10 cellular contexts compared by ENCODE assay signal in the genomic region with DNA sequence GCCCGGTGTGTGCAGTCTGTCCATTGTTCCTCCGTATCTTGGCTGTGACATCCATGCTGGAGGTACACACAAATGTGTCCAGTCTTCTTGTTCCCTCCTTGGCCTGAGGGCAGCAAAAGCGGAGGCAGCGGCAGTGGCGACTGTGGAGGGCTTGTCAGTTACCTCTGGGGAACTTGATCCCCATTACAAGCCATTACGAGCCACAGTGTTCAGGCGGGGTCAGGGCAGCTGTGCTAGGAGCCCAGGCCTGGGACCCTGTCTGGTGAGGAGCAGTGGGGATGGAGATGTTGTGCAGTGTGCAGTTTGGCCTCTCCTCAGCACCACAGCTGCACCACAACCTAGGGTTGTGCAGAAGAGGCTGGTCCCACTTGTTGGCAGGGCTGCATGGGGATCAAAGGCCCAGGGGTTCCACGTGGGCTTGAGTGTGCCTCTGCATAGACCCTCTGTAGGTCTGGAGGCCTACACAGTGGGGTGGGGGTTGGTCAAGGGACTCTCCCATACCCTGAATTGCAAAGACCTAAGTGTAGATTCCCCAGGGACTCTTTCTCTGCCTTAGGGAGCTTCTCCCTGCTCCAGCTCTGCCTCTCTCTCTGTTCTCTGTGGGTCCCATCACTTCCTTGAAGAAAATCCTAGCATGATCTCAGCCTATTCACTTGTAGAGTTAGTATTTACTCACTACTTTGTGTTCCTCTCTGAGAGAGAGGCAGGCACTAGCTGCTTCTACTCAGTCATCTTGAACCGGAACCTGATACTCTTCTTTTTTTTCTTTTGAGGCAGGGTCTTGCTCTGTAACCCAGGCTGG. TPM values are rescaled to one million over a fixed set of nuclear protein-coding genes. Genes with fewer than 3 reads are reported as not detected.
DNase-seq lines count a peak whose midpoint lies in the region; ATAC-seq and TF ChIP-seq lines count a peak whose summit lies in the region.
"Had no signal": no experiment of that assay in that cellular context is flagged by ENCODE, and none has a peak within 500 bp of the region (broad histone marks: within the 10 kb centered on the region; RNA-seq: fewer than 3 reads in every experiment).

No MANE protein-coding gene starts in this region.

- TF ChIP-seq EP300 in SK-N-SH (IDR thresholded peaks at IDR 0.05; ENCODE audit: borderline replicate concordance in 1 of 2, low read depth in 1 of 2, low read length in 1 of 2), result no peak

- 57% methylated on average over 8 of the region's 9 CpGs for WGBS in SK-N-SH (ENCODE audit: low lambda C conversion rate)

- H3K9me3 Mint-ChIP-seq in WTC11, result peaks cover 3% of the 10 kb centered on the region
- H3K9me3 Mint-ChIP-seq in stimulated activated effector memory CD8-positive, alpha-beta T cell treated with anti-CD3 and anti-CD28 coated beads, Interleukin-12 subunit alpha, Interleukin-12 subunit beta, amount 100 ng/mL, for 72 hours, result no peaks in the 10 kb centered on the region

- H3K4me3 ChIP-seq in SK-N-SH (ENCODE audit: low read depth in 2 of 2, low read length in 1 of 2) (no peak overlapping the region), iPS-15b (ENCODE audit: low read depth, low read length) (peak overlapping the region; percentile 87)

- POLR2A ChIA-PET in SK-N-SH (lab: Yijun Ruan, JAX), result no interaction called here
- POLR2A ChIA-PET in WTC11 (lab: Charles Lee), result no interaction called here

- peak; percentile 2 for DNase-seq in SK-N-SH
- no peak for DNase-seq in WTC11 (ENCODE audit: low spot score)
- no peak for DNase-seq in stimulated activated effector memory CD8-positive, alpha-beta T cell treated with anti-CD3 and anti-CD28 coated beads, Interleukin-12 subunit alpha, Interleukin-12 subunit beta, amount 100 ng/mL, for 72 hours (ENCODE audit: low spot score in 2 of 2)
- no peak for DNase-seq in stimulated activated CD4-positive, alpha-beta T cell treated with anti-CD3 and anti-CD28 coated beads, Interleukin-1b, Interleukin-23, amount 100 ng/mL, for 48 hours
- DNase-seq: NCI-H446 had no signal

- no peaks in the 10 kb centered on the region for H3K9me3 ChIP-seq in SK-N-SH
- no peaks in the 10 kb centered on the region for H3K9me3 ChIP-seq in iPS-15b (ENCODE audit: control insufficient read depth, insufficient read depth, low read length)

- no peak overlapping the region for H3K27ac ChIP-seq in SK-N-SH (ENCODE audit: low read depth in 2 of 2, low read length in 1 of 2)
- H3K27ac ChIP-seq: 22Rv1 had no signal

- H3K36me3 Mint-ChIP-seq in WTC11, result no peaks in the 10 kb centered on the region
- peaks cover 6% of the 10 kb centered on the region for H3K36me3 Mint-ChIP-seq in stimulated activated effector memory CD8-positive, alpha-beta T cell treated with anti-CD3 and anti-CD28 coated beads, Interleukin-12 subunit alpha, Interleukin-12 subunit beta, amount 100 ng/mL, for 72 hours

- ATAC-seq in SK-N-SH treated with all-trans-retinoic acid at 6 μM for 48 hours (no peak), WTC11 (peak; percentile 10; the same call in 1 of the 2 replicates), GM21423 (IDR thresholded peaks at IDR 0.05; ENCODE audit: unreplicated experiment) (no peak), GM18505 (IDR thresholded peaks at IDR 0.05; ENCODE audit: unreplicated experiment) (no peak)
- ATAC-seq in stimulated activated effector memory CD8-positive, alpha-beta T cell treated with anti-CD3 and anti-CD28 coated beads, Interleukin-12 subunit alpha, Interleukin-12 subunit beta, amount 100 ng/mL, for 72 hours, result no peak

- CTCF ChIA-PET in SK-N-SH (lab: Yijun Ruan, JAX) (interaction anchor here (0.9 to 7.2 kb wide), 4 partner anchors 11 to 222 kb away, joined by 3 to 118 read pairs (median 4); partner anchors contain the start of gene SLFN12L), WTC11 (lab: Charles Lee) (interaction anchor here (1.5 to 4.5 kb wide), 5 partner anchors 119 to 282 kb away, joined by 4 to 71 read pairs (median 9); partner anchors contain the start of gene SLFN12L)

- TF ChIP-seq RAD21 in SK-N-SH (IDR thresholded peaks at IDR 0.05; ENCODE audit: low read length), result no peak

- TF ChIP-seq POLR2A in GM18505 (IDR thresholded peaks at IDR 0.05; ENCODE audit: borderline replicate concordance, extremely low read depth, insufficient read depth, insufficient read length), result no peak

- peak overlapping the region; percentile 47; the same call in 1 of the 2 replicates for H3K27ac Mint-ChIP-seq in WTC11
- peak overlapping the region; percentile 96 for H3K27ac Mint-ChIP-seq in stimulated activated effector memory CD8-positive, alpha-beta T cell treated with anti-CD3 and anti-CD28 coated beads, Interleukin-12 subunit alpha, Interleukin-12 subunit beta, amount 100 ng/mL, for 72 hours

- peaks cover 0 to 3% of the 10 kb centered on the region in 2 experiments; a peak in 1 of 4 replicates for H3K4me1 ChIP-seq in SK-N-SH (ENCODE audit: control insufficient read depth in 1 of 2, insufficient read depth in 2 of 2, low read depth in 1 of 2, low read length in 1 of 2)
- H3K4me1 ChIP-seq in iPS-15b (ENCODE audit: control insufficient read depth, insufficient read depth, low read length), result peaks cover 9% of the 10 kb centered on the region

- H3K36me3 ChIP-seq in SK-N-SH (replicated peaks in 1 of 2; ENCODE audit: control insufficient read depth in 1 of 2, insufficient read depth in 2 of 2, low read length in 1 of 2), result no peaks in the 10 kb centered on the region
- no peaks in the 10 kb centered on the region for H3K36me3 ChIP-seq in iPS-15b (ENCODE audit: control insufficient read depth, insufficient read depth, low read length)

- peaks cover 34% of the 10 kb centered on the region for H3K4me1 Mint-ChIP-seq in WTC11
- peaks cover 52% of the 10 kb centered on the region for H3K4me1 Mint-ChIP-seq in stimulated activated effector memory CD8-positive, alpha-beta T cell treated with anti-CD3 and anti-CD28 coated beads, Interleukin-12 subunit alpha, Interleukin-12 subunit beta, amount 100 ng/mL, for 72 hours

- H3K27me3 ChIP-seq in SK-N-SH (ENCODE audit: insufficient read depth), result 0 out of 2 replicates have a peak, but pooled peaks cover 6% of the 10 kb centered on the region
- peaks cover 16% of the 10 kb centered on the region for H3K27me3 ChIP-seq in iPS-15b (ENCODE audit: control insufficient read depth, insufficient read depth, low read length)

- H3K9me2 ChIP-seq in SK-N-SH, result no peaks in the 10 kb centered on the region

- no peaks in the 10 kb centered on the region for H3F3A ChIP-seq in SK-N-SH (replicated peaks; ENCODE audit: insufficient read depth)

- H2AFZ ChIP-seq in SK-N-SH (ENCODE audit: low read depth), result no peak overlapping the region

- H3K79me2 ChIP-seq in SK-N-SH (ENCODE audit: insufficient read depth), result no peaks in the 10 kb centered on the region

- peaks cover 38% of the 10 kb centered on the region for H3K27me3 Mint-ChIP-seq in WTC11 (ENCODE audit: low read depth)

- TF ChIP-seq CTCF in SK-N-SH (IDR thresholded peaks at IDR 0.05) (no peak), WTC11 (IDR thresholded peaks at IDR 0.05) (no peak)

- peak overlapping the region; percentile 53; the same call in 1 of the 2 replicates for H3K4me2 ChIP-seq in SK-N-SH

- peak overlapping the region; percentile 80 for H3K4me3 Mint-ChIP-seq in WTC11
- peak overlapping the region; percentile 95 for H3K4me3 Mint-ChIP-seq in stimulated activated effector memory CD8-positive, alpha-beta T cell treated with anti-CD3 and anti-CD28 coated beads, Interleukin-12 subunit alpha, Interleukin-12 subunit beta, amount 100 ng/mL, for 72 hours

- H3K9ac ChIP-seq in SK-N-SH (no peak overlapping the region), iPS-15b (ENCODE audit: low read depth, low read length) (no peak overlapping the region)

- no peaks in the 10 kb centered on the region for H4K20me1 ChIP-seq in SK-N-SH (ENCODE audit: insufficient read depth)

TF ChIP-seq in SK-N-SH, 30 proteins besides CTCF, POLR2A, EP300 and RAD21 (continues in another document):
- TF ChIP-seq RXRA (IDR thresholded peaks at IDR 0.05; ENCODE audit: borderline replicate concordance, low read depth) (no peak), POLR2AphosphoS5 (IDR thresholded peaks at IDR 0.05; ENCODE audit: low read depth, low read length) (no peak), TAF1 (IDR thresholded peaks at IDR 0.05; ENCODE audit: borderline replicate concordance, low read depth, low read length) (no peak), SIN3A (IDR thresholded peaks at IDR 0.05; ENCODE audit: borderline replicate concordance, low read depth, low read length) (no peak), RCOR1 (IDR thresholded peaks at IDR 0.05; ENCODE audit: low read length) (no peak)

TF ChIP-seq in SK-N-SH treated with all-trans-retinoic acid at 6 μM for 48 hours, 23 proteins besides CTCF, POLR2A, EP300 and RAD21 (continues in another document):
- TF ChIP-seq ARNTL (CRISPR knock-in tag; IDR thresholded peaks at IDR 0.05; ENCODE audit: borderline replicate concordance, low read depth) (no peak), GLIS3 (CRISPR knock-in tag; IDR thresholded peaks at IDR 0.05) (no peak), ZNF70 (CRISPR knock-in tag; IDR thresholded peaks at IDR 0.05) (no peak), CSDC2 (CRISPR knock-in tag; IDR thresholded peaks at IDR 0.05) (no peak), BACH2 (CRISPR knock-in tag; IDR thresholded peaks at IDR 0.05; ENCODE audit: borderline replicate concordance) (no peak), ZC3H10 (CRISPR knock-in tag; IDR thresholded peaks at IDR 0.05) (no peak), TCF4 (CRISPR knock-in tag; IDR thresholded peaks at IDR 0.05; ENCODE audit: borderline replicate concordance) (no peak)

TF ChIP-seq in WTC11, 78 proteins besides CTCF, POLR2A, EP300 and RAD21 (continues in another document):
- TF ChIP-seq HMGA2 (CRISPR knock-in tag; IDR thresholded peaks at IDR 0.05), result no peak
- TF ChIP-seq ESRRA (CRISPR knock-in tag; IDR thresholded peaks at IDR 0.05; ENCODE audit: borderline replicate concordance), result no peak
- no peak for TF ChIP-seq RORB (CRISPR knock-in tag; IDR thresholded peaks at IDR 0.05)
- no peak for TF ChIP-seq ZNF425 (CRISPR knock-in tag; conservative IDR thresholded peaks at IDR 0.05)

RNA-seq across cellular contexts. Expression of gene SLFN11, which starts 58.8 kb away (rescaled TPM):
- 0.02 TPM in 2 replicates for polyA plus RNA-seq in SK-N-SH (2012; rRNA removed)
- under 0.01 and 0.01 TPM in 2 replicates for polyA plus RNA-seq in SK-N-SH (2012; cell fraction: cytosol; rRNA removed)
- 0.07 TPM in 1 of 2 replicates, not detected in the other for polyA plus RNA-seq in SK-N-SH (2012; cell fraction: nucleus; rRNA removed)
- total RNA-seq in WTC11 (2021), result 0.26 to 0.53 TPM (median 0.27 TPM) in 3 replicates
